17 cellular contexts compared by ENCODE assay signal in genomic region chr21:27795418-27795817, GRCh38.
DNase-seq lines count a peak whose midpoint lies in the region; ATAC-seq and TF ChIP-seq lines count a peak whose summit lies in the region.
"Had no signal": no experiment of that assay in that cellular context is flagged by ENCODE, and none has a peak within 500 bp of the region (broad histone marks: within the 10 kb centered on the region; RNA-seq: fewer than 3 reads in every experiment).

No MANE protein-coding gene starts in this region.

- intact Hi-C loops in uterus (cut with DNase I; ENCODE audit: low total_unique reads), result no loop called here

- H3K27ac Mint-ChIP-seq in nephron, result peak overlapping the region; percentile 87 to 93 (median 90)
- H3K27ac Mint-ChIP-seq in T-helper 2 cell treated with Interferon-gamma antibody and Interleukin-4, amounts not matched to agents 5 μg/mL and 100 μg/mL, for 36 hours, result no peak overlapping the region
- H3K27ac Mint-ChIP-seq: B cell, CD14-positive monocyte had no signal

- no peak for TF ChIP-seq CTCF in gastroesophageal sphincter (IDR thresholded peaks at IDR 0.05)
- TF ChIP-seq CTCF in nephron (IDR thresholded peaks at IDR 0.05; ENCODE audit: unreplicated experiment in 3 of 3), result no peak
- no peak for TF ChIP-seq CTCF in uterus (IDR thresholded peaks at IDR 0.05)

- H3K36me3 ChIP-seq in HUES64 (ENCODE audit: insufficient read depth, low read length) (no peaks in the 10 kb centered on the region), gastroesophageal sphincter (no peaks in the 10 kb centered on the region), uterus (no peaks in the 10 kb centered on the region)

- H3K36me3 Mint-ChIP-seq in nephron (ENCODE audit: low read depth), result no peaks in the 10 kb centered on the region
- no peaks in the 10 kb centered on the region for H3K36me3 Mint-ChIP-seq in T-helper 2 cell treated with Interferon-gamma antibody and Interleukin-4, amounts not matched to agents 5 μg/mL and 100 μg/mL, for 36 hours (ENCODE audit: low read depth)
- H3K36me3 Mint-ChIP-seq: CD14-positive monocyte had no signal

- 90% methylated on average over 2 of the region's 2 CpGs for WGBS in HUES64
- 27 to 31% methylated on average over 2 of the region's 2 CpGs for WGBS in gastroesophageal sphincter (ENCODE audit: low coverage in 1 of 2), 2 donors

- H3K27me3 Mint-ChIP-seq in nephron (ENCODE audit: low read depth), result no peaks in the 10 kb centered on the region
- H3K27me3 Mint-ChIP-seq in T-helper 2 cell treated with Interferon-gamma antibody and Interleukin-4, amounts not matched to agents 5 μg/mL and 100 μg/mL, for 36 hours (ENCODE audit: low read depth), result no peaks in the 10 kb centered on the region
- H3K27me3 Mint-ChIP-seq: B cell had no signal

- H3K27ac ChIP-seq in HUES64 (ENCODE audit: low read depth, low read length) (peak overlapping the region; percentile 7; the same call in 1 of the 2 replicates), gastroesophageal sphincter (peak overlapping the region; percentile 14 to 62 (median 46)), uterus (peak overlapping the region; percentile 21 to 39)
- H3K27ac ChIP-seq: RWPE1, SK-N-MC had no signal

- H3K4me1 Mint-ChIP-seq in nephron, result peaks cover 27% of the 10 kb centered on the region
- H3K4me1 Mint-ChIP-seq in T-helper 2 cell treated with Interferon-gamma antibody and Interleukin-4, amounts not matched to agents 5 μg/mL and 100 μg/mL, for 36 hours (ENCODE audit: low read depth), result no peaks in the 10 kb centered on the region
- H3K4me1 Mint-ChIP-seq: B cell, CD14-positive monocyte had no signal

- TF ChIP-seq POLR2A in gastroesophageal sphincter (IDR thresholded peaks at IDR 0.05), result no peak
- TF ChIP-seq POLR2A in uterus (IDR thresholded peaks at IDR 0.05), result no peak

- H3K9me3 Mint-ChIP-seq in nephron, result peaks cover 7% of the 10 kb centered on the region
- no peaks in the 10 kb centered on the region for H3K9me3 Mint-ChIP-seq in T-helper 2 cell treated with Interferon-gamma antibody and Interleukin-4, amounts not matched to agents 5 μg/mL and 100 μg/mL, for 36 hours

- H3K27me3 ChIP-seq in HUES64 (ENCODE audit: insufficient read depth, low read length), result no peaks in the 10 kb centered on the region
- no peaks in the 10 kb centered on the region for H3K27me3 ChIP-seq in gastroesophageal sphincter
- H3K27me3 ChIP-seq in uterus, result no peaks in the 10 kb centered on the region

- no peaks in the 10 kb centered on the region for H3K9me3 ChIP-seq in HUES64 (ENCODE audit: insufficient read depth, low read depth, low read length)
- no peaks in the 10 kb centered on the region for H3K9me3 ChIP-seq in gastroesophageal sphincter
- H3K9me3 ChIP-seq in uterus, result no peaks in the 10 kb centered on the region

- DNase-seq in uterus (no peak), NCI-H446 (lab: John Stamatoyannopoulos, UW) (no peak), occipital lobe (lab: John Stamatoyannopoulos, UW) (no peak)
- no peak for DNase-seq in T-helper 2 cell treated with Interferon-gamma antibody and Interleukin-4, amounts not matched to agents 5 μg/mL and 100 μg/mL, for 36 hours (ENCODE audit: low spot score)
- DNase-seq: H7, MM.1S, NCI-H1092, NCI-H1436 treated with DMSO at 0.1 percent for 48 hours, NCI-H510A, SHP77 treated with DMSO at 0.1 percent for 48 hours had no signal

- no peak for TF ChIP-seq EP300 in gastroesophageal sphincter (IDR thresholded peaks at IDR 0.05)

- H3K4me1 ChIP-seq in HUES64 (ENCODE audit: insufficient read depth, low read length) (peaks cover 15% of the 10 kb centered on the region), gastroesophageal sphincter (peaks cover 0 to 30% (median 10%) of the 10 kb centered on the region in 3 donors), uterus (no peaks in the 10 kb centered on the region)

- H3K4me3 ChIP-seq in HUES64 (ENCODE audit: low read length) (no peak overlapping the region), gastroesophageal sphincter (no peak overlapping the region), uterus (no peak overlapping the region)
- H3K4me3 ChIP-seq: SK-N-MC had no signal

- H3K4me3 Mint-ChIP-seq in nephron, result no peak overlapping the region
- H3K4me3 Mint-ChIP-seq in T-helper 2 cell treated with Interferon-gamma antibody and Interleukin-4, amounts not matched to agents 5 μg/mL and 100 μg/mL, for 36 hours, result no peak overlapping the region
- H3K4me3 Mint-ChIP-seq: B cell, CD14-positive monocyte had no signal

- ATAC-seq in gastroesophageal sphincter, result no peak

- peak overlapping the region; percentile 38; the same call in 1 of the 2 replicates for H3K9ac ChIP-seq in HUES64 (ENCODE audit: low read depth, low read length)
